18 cellular contexts compared by ENCODE assay signal in genomic region chr5:107367480-107367879, GRCh38.
DNase-seq lines count a peak whose midpoint lies in the region; ATAC-seq and TF ChIP-seq lines count a peak whose summit lies in the region.
"Had no signal": no experiment of that assay in that cellular context is flagged by ENCODE, and none has a peak within 500 bp of the region (broad histone marks: within the 10 kb centered on the region; RNA-seq: fewer than 3 reads in every experiment).

No MANE protein-coding gene starts in this region.

- DNase-seq in GM23338 (ENCODE audit: low spot score) (no peak), endodermal cell (no peak), neural progenitor cell (ENCODE audit: low spot score) (no peak), NCI-H1694 (lab: John Stamatoyannopoulos, UW) (no peak), nephron progenitor cell (no peak)
- DNase-seq: 8988T; C1 segment of cervical spinal cord; Calu3; CD4-positive, alpha-beta memory T cell; COR-L47; DMS153; DND-41; GM23248; HCEC 1CT had no signal

- H3K27ac ChIP-seq in GM23338 (ENCODE audit: low read depth) = peak overlapping the region; percentile 22; the same call in 1 of the 2 replicates
- H3K27ac ChIP-seq in endodermal cell (ENCODE audit: low read depth, low read length) = peak overlapping the region; percentile 79
- H3K27ac ChIP-seq in neural progenitor cell = peak overlapping the region; percentile 33
- H3K27ac ChIP-seq: GM23248 had no signal

- H3K36me3 Mint-ChIP-seq in GM23338 (ENCODE audit: low read depth) = no peaks in the 10 kb centered on the region
- H3K36me3 Mint-ChIP-seq in brain = no peaks in the 10 kb centered on the region
- no peaks in the 10 kb centered on the region for H3K36me3 Mint-ChIP-seq in endodermal cell (ENCODE audit: low read depth)
- no peaks in the 10 kb centered on the region for H3K36me3 Mint-ChIP-seq in neural progenitor cell
- no peaks in the 10 kb centered on the region for H3K36me3 Mint-ChIP-seq in nephron progenitor cell (ENCODE audit: low read depth)
- H3K36me3 Mint-ChIP-seq: CD4-positive, alpha-beta memory T cell had no signal

- H3K9me3 ChIP-seq in endodermal cell (ENCODE audit: control insufficient read depth, low read length) = no peaks in the 10 kb centered on the region
- no peaks in the 10 kb centered on the region for H3K9me3 ChIP-seq in neural progenitor cell (ENCODE audit: low read depth)
- H3K9me3 ChIP-seq: A549 had no signal

- H3K9me2 ChIP-seq in GM23338 (ENCODE audit: insufficient read depth) = peaks cover 6% of the 10 kb centered on the region; the same call in 1 of the 2 replicates

- H3K9ac ChIP-seq in endodermal cell (ENCODE audit: extremely low read depth, low read length, poor library complexity, severe bottlenecking) = no peak overlapping the region
- no peak overlapping the region for H3K9ac ChIP-seq in neural progenitor cell
- H3K9ac ChIP-seq: GM23248 had no signal

- H3K9me3 Mint-ChIP-seq in GM23338 = no peaks in the 10 kb centered on the region
- H3K9me3 Mint-ChIP-seq in brain = no peaks in the 10 kb centered on the region
- no peaks in the 10 kb centered on the region for H3K9me3 Mint-ChIP-seq in endodermal cell
- H3K9me3 Mint-ChIP-seq in neural progenitor cell = no peaks in the 10 kb centered on the region
- no peaks in the 10 kb centered on the region for H3K9me3 Mint-ChIP-seq in nephron progenitor cell

- TF ChIP-seq CTCF in GM23338 (conservative IDR thresholded peaks at IDR 0.05; ENCODE audit: low read depth in 2 of 2) = no peak
- no peak for TF ChIP-seq CTCF in brain (conservative IDR thresholded peaks at IDR 0.05)
- TF ChIP-seq CTCF in endodermal cell (conservative IDR thresholded peaks at IDR 0.05) = no peak
- no peak for TF ChIP-seq CTCF in neural progenitor cell (IDR thresholded peaks at IDR 0.05)
- no peak for TF ChIP-seq CTCF in nephron progenitor cell (IDR thresholded peaks at IDR 0.05)

- peak overlapping the region; percentile 58; the same call in 1 of the 2 replicates for H3K4me2 ChIP-seq in GM23338
- H3K4me2 ChIP-seq in neural progenitor cell = peak overlapping the region; percentile 48
- H3K4me2 ChIP-seq: A549 had no signal

- H3K4me1 Mint-ChIP-seq in GM23338 (peaks cover 27% of the 10 kb centered on the region), brain (peaks cover 44% of the 10 kb centered on the region), endodermal cell (peaks cover 36% of the 10 kb centered on the region), neural progenitor cell (peaks cover 51% of the 10 kb centered on the region), nephron progenitor cell (peaks cover 14% of the 10 kb centered on the region)

- no peak overlapping the region for H3K4me3 ChIP-seq in GM23338
- H3K4me3 ChIP-seq in endodermal cell (ENCODE audit: low read length) = peak overlapping the region; percentile 20
- no peak overlapping the region for H3K4me3 ChIP-seq in neural progenitor cell
- H3K4me3 ChIP-seq: A549, GM23248 had no signal

- H2AFZ ChIP-seq in GM23338 (0 out of 2 replicates have a peak overlapping the region, but pooled peaks have one; percentile 40), neural progenitor cell (replicated peaks) (no peak overlapping the region)
- H2AFZ ChIP-seq: GM23248 had no signal

- H3K27me3 ChIP-seq in GM23338 (ENCODE audit: insufficient read depth) (no peaks in the 10 kb centered on the region), endodermal cell (ENCODE audit: control insufficient read depth, insufficient read depth, low read length, poor library complexity, severe bottlenecking) (no peaks in the 10 kb centered on the region), neural progenitor cell (no peaks in the 10 kb centered on the region)

- H3K79me2 ChIP-seq in GM23338 (replicated peaks; ENCODE audit: insufficient read depth) (no peaks in the 10 kb centered on the region), neural progenitor cell (ENCODE audit: low read depth) (no peaks in the 10 kb centered on the region)

- no peaks in the 10 kb centered on the region for H4K20me1 ChIP-seq in GM23338 (replicated peaks; ENCODE audit: insufficient read depth)
- H4K20me1 ChIP-seq in neural progenitor cell (ENCODE audit: low read depth) = peaks cover 23% of the 10 kb centered on the region

- 75 to 88% methylated on average over 3 to 4 of the region's 4 CpGs for WGBS in endodermal cell (ENCODE audit: insufficient coverage in 1 of 2, insufficient read length in 1 of 2), 2 experiments

- peak; percentile 60 for ATAC-seq in GM23338
- ATAC-seq in activated CD4-positive, CD25-positive, alpha-beta regulatory T cell treated with anti-CD3 and anti-CD28 coated beads, Interleukin-2, amount 50 U/mL, for 24 hours = no peak
- no peak for ATAC-seq in GM18505 (IDR thresholded peaks at IDR 0.05; ENCODE audit: unreplicated experiment)
- ATAC-seq: A549 had no signal

- H3K36me3 ChIP-seq in GM23338 (ENCODE audit: insufficient read depth) (no peaks in the 10 kb centered on the region), endodermal cell (ENCODE audit: control insufficient read depth, insufficient read depth, low read length) (no peaks in the 10 kb centered on the region), neural progenitor cell (no peaks in the 10 kb centered on the region)

- H3K4me3 Mint-ChIP-seq in GM23338 (no peak overlapping the region), brain (peak overlapping the region in 1 of 5 experiments; percentile 71), endodermal cell (no peak overlapping the region), neural progenitor cell (no peak overlapping the region), nephron progenitor cell (no peak overlapping the region)
- H3K4me3 Mint-ChIP-seq: CD4-positive, alpha-beta memory T cell had no signal

- H3K27ac Mint-ChIP-seq in GM23338 (no peak overlapping the region), brain (peak overlapping the region in 3 of 5 experiments; percentile 34 to 94 (median 35)), endodermal cell (peak overlapping the region; percentile 4), neural progenitor cell (peak overlapping the region; percentile 85), nephron progenitor cell (no peak overlapping the region)
- H3K27ac Mint-ChIP-seq: CD4-positive, alpha-beta memory T cell had no signal

- TF ChIP-seq POLR2A in GM18505 (IDR thresholded peaks at IDR 0.05; ENCODE audit: borderline replicate concordance, extremely low read depth, insufficient read depth, insufficient read length) = no peak

- H3K27me3 Mint-ChIP-seq in GM23338 (ENCODE audit: insufficient read depth, low read depth, poor library complexity) (peaks cover 2% of the 10 kb centered on the region), brain (peaks cover 2% of the 10 kb centered on the region), endodermal cell (ENCODE audit: insufficient read depth) (no peaks in the 10 kb centered on the region), neural progenitor cell (ENCODE audit: insufficient read depth, low read depth) (peaks cover 2% of the 10 kb centered on the region), nephron progenitor cell (ENCODE audit: low read depth, poor library complexity) (peaks cover 3% of the 10 kb centered on the region)
- H3K27me3 Mint-ChIP-seq: CD4-positive, alpha-beta memory T cell had no signal

- no peaks in the 10 kb centered on the region for H3F3A ChIP-seq in GM23338 (replicated peaks; ENCODE audit: low read depth)
- H3F3A ChIP-seq in neural progenitor cell (ENCODE audit: low read depth) = peaks cover 31% of the 10 kb centered on the region

- H3K4me1 ChIP-seq in GM23338 (ENCODE audit: insufficient read depth) = peaks cover 30% of the 10 kb centered on the region
- H3K4me1 ChIP-seq in endodermal cell (ENCODE audit: control insufficient read depth, insufficient read depth, low read length) = peaks cover 14% of the 10 kb centered on the region
- peaks cover 46% of the 10 kb centered on the region for H3K4me1 ChIP-seq in neural progenitor cell

TF ChIP-seq in GM23338, 12 proteins besides CTCF, POLR2A, EP300 and RAD21:
- no peak for TF ChIP-seq ZNF331 (CRISPR knock-in tag; IDR thresholded peaks at IDR 0.05; ENCODE audit: low read depth)
- TF ChIP-seq EZH2 (IDR thresholded peaks at IDR 0.05; ENCODE audit: low read depth, unreplicated experiment) = no peak

Comparison
In these comparisons a context has a peak if more than half of its experiments do, and no peak if none do; other contexts are left out.
1. H3K27ac ChIP-seq: peak in every context shown above with its lines; median percentile 79 in endodermal cell; 33 in neural progenitor cell; 22 in GM23338.
2. H3K27ac Mint-ChIP-seq: peak in brain (3 of 5), endodermal cell (single experiment) and neural progenitor cell (single experiment); none in GM23338 (single experiment) and nephron progenitor cell (single experiment).